ENCODE assay signal across 8 cellular contexts in the genomic region with DNA sequence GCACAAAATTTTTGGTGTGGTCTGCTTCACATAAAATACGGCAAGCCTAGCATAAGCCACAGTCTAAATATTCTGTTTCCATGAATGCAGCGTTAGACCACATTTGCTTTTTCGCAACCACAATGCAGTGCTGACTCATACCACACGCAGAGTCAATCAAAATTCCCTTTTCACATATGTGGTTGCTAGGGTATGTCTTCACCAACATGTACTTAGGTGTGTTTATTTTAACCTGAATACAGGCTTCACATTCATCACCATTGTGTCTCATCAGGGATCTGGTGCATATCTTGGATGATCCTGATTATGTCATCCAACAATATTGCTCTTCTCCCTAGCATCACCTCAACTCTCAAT.
DNase-seq lines count a peak whose midpoint lies in the region; ATAC-seq and TF ChIP-seq lines count a peak whose summit lies in the region.

No MANE protein-coding gene starts in this region.

- no peak overlapping the region for H3K4me3 Mint-ChIP-seq in naive thymus-derived CD8-positive, alpha-beta T cell

- POLR2A ChIA-PET in naive thymus-derived CD8-positive, alpha-beta T cell (lab: Charles Lee): no interaction called here

- TF ChIP-seq EP300 in ovary (IDR thresholded peaks at IDR 0.05): no peak

- intact Hi-C loops in ovary (cut with DNase I): no loop called here

- peaks cover 0 to 3% (median 1%) of the 10 kb centered on the region in 5 donors for H3K27me3 Mint-ChIP-seq in naive thymus-derived CD8-positive, alpha-beta T cell

- H3K9me3 ChIP-seq in MG63 (no peaks in the 10 kb centered on the region), ovary (no peaks in the 10 kb centered on the region)

- H3K27me3 ChIP-seq in MG63 (no peaks in the 10 kb centered on the region), ovary (no peaks in the 10 kb centered on the region)

- no peaks in the 10 kb centered on the region for H3K4me1 ChIP-seq in ovary (ENCODE audit: insufficient read depth)

- no peaks in the 10 kb centered on the region for H3K36me3 Mint-ChIP-seq in naive thymus-derived CD8-positive, alpha-beta T cell

- peak; percentile 30 for DNase-seq in DMS53 treated with DMSO at 0.1 percent for 48 hours (lab: John Stamatoyannopoulos, UW; ENCODE audit: unreplicated experiment)
- DNase-seq in MG63: peak; percentile 54
- peak; percentile 11 for DNase-seq in activated CD8-positive, alpha-beta memory T cell treated with anti-CD3 and anti-CD28 coated beads, Interleukin-2, amount 50 U/mL, for 1 hour (ENCODE audit: extremely low read depth)
- DNase-seq in naive thymus-derived CD8-positive, alpha-beta T cell: peak in 3 of 10 donors; percentile 1 to 33 (median 30)
- DNase-seq in ovary: no peak
- DNase-seq in HUDEP-2 (lab: John Stamatoyannopoulos, UW; ENCODE audit: unreplicated experiment in 76 of 76): no peak

- WGBS in ovary, 3 donors: 79 to 91% (median 82%) methylated on average over 4 of the region's 4 CpGs

- H3K36me3 ChIP-seq in MG63 (no peaks in the 10 kb centered on the region), ovary (no peaks in the 10 kb centered on the region)

- H3K27ac Mint-ChIP-seq in naive thymus-derived CD8-positive, alpha-beta T cell: no peak overlapping the region

- no peak for TF ChIP-seq CTCF in ovary (IDR thresholded peaks at IDR 0.05)

- H3K27ac ChIP-seq in ovary: no peak overlapping the region

- H3K4me3 ChIP-seq in MG63: no peak overlapping the region
- H3K4me3 ChIP-seq in ovary: no peak overlapping the region

- peaks cover 0 to 42% (median 9%) of the 10 kb centered on the region in 4 donors for H3K4me1 Mint-ChIP-seq in naive thymus-derived CD8-positive, alpha-beta T cell

- H3K9me3 Mint-ChIP-seq in naive thymus-derived CD8-positive, alpha-beta T cell: peaks cover 0 to 3% (median 0%) of the 10 kb centered on the region in 9 donors

- ATAC-seq in GM21723 (IDR thresholded peaks at IDR 0.05; ENCODE audit: unreplicated experiment) (peak; percentile 51), GM21381 (IDR thresholded peaks at IDR 0.05; ENCODE audit: unreplicated experiment) (no peak)
- peak; percentile 44 to 64 for ATAC-seq in naive thymus-derived CD8-positive, alpha-beta T cell

- TF ChIP-seq POLR2A in ovary (IDR thresholded peaks at IDR 0.05): no peak

Comparison
In these comparisons a context has a peak if more than half of its experiments do, and no peak if none do; other contexts are left out.
1. DNase-seq: peak in DMS53 treated with DMSO at 0.1 percent for 48 hours (single experiment), MG63 (single experiment) and activated CD8-positive, alpha-beta memory T cell treated with anti-CD3 and anti-CD28 coated beads, Interleukin-2, amount 50 U/mL, for 1 hour (single experiment); none in ovary (0 of 5) and HUDEP-2 (0 of 76).